10 cellular contexts compared by ENCODE assay signal in the genomic region with DNA sequence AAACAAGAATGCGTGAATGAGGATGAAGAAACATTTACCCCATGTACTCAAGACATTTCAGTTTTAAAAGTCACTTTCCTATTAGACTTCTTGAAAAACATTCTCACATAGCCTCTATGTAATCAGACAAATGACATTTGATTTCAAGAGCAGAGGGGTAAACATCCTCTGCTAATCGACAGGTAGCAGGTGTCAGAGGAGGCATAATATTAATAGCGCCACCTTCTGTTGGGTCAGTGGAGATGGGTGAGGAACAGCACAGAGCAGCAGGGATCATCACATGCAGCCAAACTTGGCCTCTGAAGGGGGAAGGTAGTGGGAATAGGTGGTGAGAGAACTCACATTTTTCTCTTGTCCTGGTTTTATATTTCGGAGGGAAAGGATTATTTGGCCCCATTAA. TPM values are rescaled to one million over a fixed set of nuclear protein-coding genes. Genes with fewer than 3 reads are reported as not detected.
DNase-seq lines count a peak whose midpoint lies in the region; ATAC-seq, FAIRE-seq and TF ChIP-seq lines count a peak whose summit lies in the region.
"Had no signal": no experiment of that assay in that cellular context is flagged by ENCODE, and none has a peak within 500 bp of the region (broad histone marks: within the 10 kb centered on the region; RNA-seq: fewer than 3 reads in every experiment).

No MANE protein-coding gene starts in this region.

- SMC1A ChIA-PET in GM12878 (lab: Charles Lee; ENCODE audit: uncharacterized antibody, unreplicated experiment), result interaction anchor here (2.3 to 6.2 kb wide), 2 partner anchors 22 to 70 kb away, joined by 5 to 40 read pairs; a partner anchor contains a TSS

- ATAC-seq in GM12878 (peak; percentile 43), HG03565 (IDR thresholded peaks at IDR 0.05; ENCODE audit: unreplicated experiment) (no peak), HG03571 (IDR thresholded peaks at IDR 0.05; ENCODE audit: unreplicated experiment) (no peak)
- ATAC-seq: effector memory CD8-positive, alpha-beta T cell had no signal

- peaks cover 2 to 3% of the 10 kb centered on the region in 2 experiments; a peak in 2 of 4 replicates for H3K36me3 ChIP-seq in GM12878 (ENCODE audit: control insufficient read depth in 2 of 2, insufficient read depth in 2 of 2, low read length in 1 of 2)

- no peak for TF ChIP-seq EP300 in GM12878 (IDR thresholded peaks at IDR 0.05; ENCODE audit: borderline replicate concordance in 1 of 2, control insufficient read depth in 1 of 2, low read depth in 2 of 2, low read length in 2 of 2)

- 54% methylated on average over 4 of the region's 4 CpGs for WGBS in GM12878 (ENCODE audit: insufficient coverage, insufficient replicate concordance, low lambda C conversion rate, missing lambda C conversion rate)

- H3K36me3 Mint-ChIP-seq in neural crest cell (ENCODE audit: low read depth), result no peaks in the 10 kb centered on the region

- H3K4me1 Mint-ChIP-seq in neural crest cell, result peaks cover 16% of the 10 kb centered on the region

- H3K4me1 ChIP-seq in GM12878 (ENCODE audit: control insufficient read depth, insufficient read depth, low read length), result peaks cover 4% of the 10 kb centered on the region; the same call in 1 of the 2 replicates

- no peaks in the 10 kb centered on the region; the same call in 1 of the 2 replicates for H3K79me2 ChIP-seq in GM12878 (ENCODE audit: control insufficient read depth, insufficient read depth, low read length)

- H4K20me1 ChIP-seq in GM12878 (ENCODE audit: control insufficient read depth, insufficient read depth), result no peaks in the 10 kb centered on the region

- in situ Hi-C loops in GM12878 (cut with MboI), result loop anchor here (5.0 kb wide), 1 partner anchor 68 kb away; a partner anchor contains a TSS

- no peaks in the 10 kb centered on the region for H3K9me3 ChIP-seq in GM12878 (replicated peaks; ENCODE audit: control insufficient read depth, insufficient read depth, low read length)

- no peak for FAIRE-seq in GM12878 (lab: Jason Lieb, UNC)

- DNase-seq in NCI-H146 (lab: John Stamatoyannopoulos, UW) (peak; percentile 2), NCI-H146 treated with DMSO at 0.1 percent for 48 hours (lab: John Stamatoyannopoulos, UW; ENCODE audit: unreplicated experiment) (no peak), Kasumi-1 (lab: John Stamatoyannopoulos, UW) (peak; percentile 46 to 56), GM12878 (ENCODE audit: low read depth, low spot score) (no peak), neural crest cell (ENCODE audit: low read depth, low spot score) (no peak), DMS153 (lab: John Stamatoyannopoulos, UW) (no peak)
- DNase-seq: effector memory CD8-positive, alpha-beta T cell; NK-92 treated with Interleukin-12 subunit alpha and Interleukin-12 subunit beta, amount 100 ng/mL, for 24 hours had no signal

- H3K27me3 Mint-ChIP-seq in neural crest cell (ENCODE audit: low read depth), result no peaks in the 10 kb centered on the region
- H3K27me3 Mint-ChIP-seq: effector memory CD8-positive, alpha-beta T cell had no signal

- H2AFZ ChIP-seq in GM12878 (ENCODE audit: control insufficient read depth, low read depth, low read length), result no peak overlapping the region

- intact Hi-C loops in GM12878 (cut with micrococcal nuclease; ENCODE audit: unreplicated experiment), result loop anchor here (5.0 to 10.0 kb wide), 4 partner anchors 398 to 595 kb away; a partner anchor contains a TSS

- no peak overlapping the region for H3K9ac ChIP-seq in GM12878 (ENCODE audit: control insufficient read depth, insufficient read depth, low read length)

- H3K4me3 Mint-ChIP-seq in neural crest cell, result peak overlapping the region; percentile 77
- H3K4me3 Mint-ChIP-seq: effector memory CD8-positive, alpha-beta T cell had no signal

- no peak overlapping the region for H3K27ac ChIP-seq in GM12878 (ENCODE audit: control insufficient read depth, insufficient read depth)

- no peak overlapping the region for H3K4me2 ChIP-seq in GM12878 (ENCODE audit: control insufficient read depth, insufficient read depth)

- H3K27ac Mint-ChIP-seq in neural crest cell (ENCODE audit: unreplicated experiment), result no peak overlapping the region
- H3K27ac Mint-ChIP-seq: effector memory CD8-positive, alpha-beta T cell had no signal

- no peak for TF ChIP-seq POLR2A in GM12878 (IDR thresholded peaks at IDR 0.05; ENCODE audit: low read depth, low read length)

- no peaks in the 10 kb centered on the region for H3K27me3 ChIP-seq in GM12878 (replicated peaks in 1 of 2; ENCODE audit: control insufficient read depth in 2 of 2, insufficient read depth in 2 of 2, low read length in 1 of 2)

- POLR2A ChIA-PET in GM12878 (lab: Charles Lee), result interaction anchor here (0.7 kb wide), 1 partner anchor 57 kb away, joined by 6 read pairs; no protein-coding TSS in a partner anchor

- no peak overlapping the region for H3K4me3 ChIP-seq in GM12878

- no peaks in the 10 kb centered on the region for H3K9me3 Mint-ChIP-seq in neural crest cell
- H3K9me3 Mint-ChIP-seq: effector memory CD8-positive, alpha-beta T cell had no signal

- RAD21 ChIA-PET in GM12878 (lab: Charles Lee; ENCODE audit: unreplicated experiment), result interaction anchor here (0.9 to 1.7 kb wide), 2 partner anchors 268 to 411 kb away, joined by 3 to 4 read pairs; no protein-coding TSS in a partner anchor

- BruUV-seq in GM12878 (replicated peaks; lab: Mats Ljungman, UMichigan), result TSS peak; percentile 39

- peak; percentile 53 for TF ChIP-seq RAD21 in GM12878 (IDR thresholded peaks at IDR 0.05; ENCODE audit: insufficient read depth, low read depth, low read length)

- CTCF ChIA-PET in GM12878 (lab: Yijun Ruan, JAX), result interaction anchor here (2.1 to 8.0 kb wide), 5 partner anchors 10 to 411 kb away, joined by 5 to 95 read pairs (median 66); a partner anchor contains a TSS

- peak; percentile 49 to 66 (median 64) for TF ChIP-seq CTCF in GM12878 (IDR thresholded peaks at IDR 0.05 in 2 of 3, conservative IDR thresholded peaks at IDR 0.05 in 1 of 3; ENCODE audit: control insufficient read depth in 2 of 3, extremely low read depth in 1 of 3, insufficient read depth in 1 of 3, low read depth in 3 of 3, low read length in 3 of 3)
- peak; percentile 51 for TF ChIP-seq CTCF in neural crest cell (conservative IDR thresholded peaks at IDR 0.05)

TF ChIP-seq in GM12878, 131 proteins besides CTCF, POLR2A, EP300 and RAD21:
- no peak for TF ChIP-seq SUZ12 (IDR thresholded peaks at IDR 0.05; ENCODE audit: unreplicated experiment)
- TF ChIP-seq EED (IDR thresholded peaks at IDR 0.05; ENCODE audit: low read depth), result no peak
- TF ChIP-seq HDAC2 (IDR thresholded peaks at IDR 0.05), result no peak
- TF ChIP-seq SMC3 (IDR thresholded peaks at IDR 0.05; ENCODE audit: borderline replicate concordance, low read length), result peak; percentile 54; the same call in 1 of the 2 replicates

RNA-seq across cellular contexts. Expression of a gene that starts 3.3 kb away (rescaled TPM):
- total RNA-seq in GM12878 (2013; cell fraction: nucleolus; rRNA removed), result 5.6 and 5.8 TPM in 2 replicates
- total RNA-seq in GM12878 (2014; rRNA removed) (5.5 and 6.9 TPM in 2 replicates), GM12878 (2014; rRNA removed; fragmentation: Illumina TruSeq; extraction: Trizol) (5.3 and 6.0 TPM in 2 replicates), GM12878 (2021) (6.0 TPM in 2 replicates), neural crest cell (10.4 and 11.3 TPM in 2 replicates)
- 1.4 TPM for polyA plus RNA-seq in GM12878 (2011; ENCODE audit: low read depth)
- polyA plus RNA-seq in GM12878 (2011; rRNA removed) (8.5 and 11.2 TPM in 2 replicates), GM12878 (2014; fragmentation: Illumina TruSeq; extraction: Trizol) (4.9 and 6.0 TPM in 2 replicates), GM12878 (2014; fragmentation: Nextera tagmentation; extraction: Ambion mirVana) (1 to 10 TPM; 1.5 to 2.1 TPM), GM12878 (2014; rRNA removed) (3.5 and 3.8 TPM in 2 replicates), GM12878 (2016; fragmentation: Nextera tagmentation; extraction: Ambion mirVana) (1 to 10 TPM in 1 of 2 experiments, under 1 TPM in 1; 0.71 to 1.5 TPM)
- polyA plus RNA-seq in GM12878 (2011; cell fraction: cytosol; rRNA removed), result 3.9 and 4.2 TPM in 2 replicates
- polyA plus RNA-seq in GM12878 (2011; cell fraction: nucleus; rRNA removed), result 6.9 and 7.1 TPM in 2 replicates
- 1.9 and 2.0 TPM in 2 replicates for polyA plus RNA-seq in GM12878 (2012)
- polyA minus RNA-seq in GM12878 (2011; rRNA and poly(A)+ RNA removed), result 6.9 and 7.6 TPM in 2 replicates
- 2.8 and 2.9 TPM in 2 replicates for polyA minus RNA-seq in GM12878 (2011; cell fraction: cytosol; rRNA and poly(A)+ RNA removed)
- polyA minus RNA-seq in GM12878 (2011; cell fraction: nucleus; rRNA and poly(A)+ RNA removed), result 2.2 and 2.6 TPM in 2 replicates

RNA-seq across cellular contexts. Expression of a gene that starts 9.0 kb away (rescaled TPM):
- total RNA-seq in GM12878 (2013; cell fraction: nucleolus; rRNA removed), result 16.9 and 19.6 TPM in 2 replicates
- total RNA-seq in GM12878 (2014; rRNA removed), result 26.2 and 36.5 TPM in 2 replicates
- total RNA-seq in GM12878 (2014; rRNA removed; fragmentation: Illumina TruSeq; extraction: Trizol), result 38.6 and 40.7 TPM in 2 replicates
- 24.8 and 26.5 TPM in 2 replicates for total RNA-seq in GM12878 (2021)
- polyA plus RNA-seq in GM12878 (2011; ENCODE audit: low read depth), result 14.9 TPM
- polyA plus RNA-seq in GM12878 (2011; rRNA removed), result 54.8 and 55.7 TPM in 2 replicates
- polyA plus RNA-seq in GM12878 (2011; cell fraction: cytosol; rRNA removed), result 36.0 and 46.6 TPM in 2 replicates
- polyA plus RNA-seq in GM12878 (2011; cell fraction: nucleus; rRNA removed), result 20.5 and 27.5 TPM in 2 replicates
- polyA plus RNA-seq in GM12878 (2012), result 24.6 and 29.2 TPM in 2 replicates
- 32.8 and 33.5 TPM in 2 replicates for polyA plus RNA-seq in GM12878 (2014; fragmentation: Illumina TruSeq; extraction: Trizol)
- 10 to 100 TPM; 37.2 to 58.0 TPM for polyA plus RNA-seq in GM12878 (2014; fragmentation: Nextera tagmentation; extraction: Ambion mirVana)
- polyA plus RNA-seq in GM12878 (2014; rRNA removed), result 34.0 and 35.4 TPM in 2 replicates
- polyA plus RNA-seq in GM12878 (2016; fragmentation: Nextera tagmentation; extraction: Ambion mirVana), result 10 to 100 TPM; 25.5 to 26.9 TPM
- 61.8 and 77.6 TPM in 2 replicates for polyA minus RNA-seq in GM12878 (2011; rRNA and poly(A)+ RNA removed)
- 17.1 and 17.8 TPM in 2 replicates for polyA minus RNA-seq in GM12878 (2011; cell fraction: cytosol; rRNA and poly(A)+ RNA removed)
- polyA minus RNA-seq in GM12878 (2011; cell fraction: nucleus; rRNA and poly(A)+ RNA removed), result 10.0 and 15.5 TPM in 2 replicates
- total RNA-seq in neural crest cell, result 19.5 and 20.1 TPM in 2 replicates

Comparison
In these comparisons a context has a peak if more than half of its experiments do, and no peak if none do; other contexts are left out.
1. DNase-seq: peak in NCI-H146 (single experiment) and Kasumi-1 (2 of 2); none in NCI-H146 treated with DMSO at 0.1 percent for 48 hours (single experiment), GM12878 (single experiment), neural crest cell (single experiment) and DMS153 (single experiment).